8 cellular contexts compared by ENCODE assay signal in the genomic region with DNA sequence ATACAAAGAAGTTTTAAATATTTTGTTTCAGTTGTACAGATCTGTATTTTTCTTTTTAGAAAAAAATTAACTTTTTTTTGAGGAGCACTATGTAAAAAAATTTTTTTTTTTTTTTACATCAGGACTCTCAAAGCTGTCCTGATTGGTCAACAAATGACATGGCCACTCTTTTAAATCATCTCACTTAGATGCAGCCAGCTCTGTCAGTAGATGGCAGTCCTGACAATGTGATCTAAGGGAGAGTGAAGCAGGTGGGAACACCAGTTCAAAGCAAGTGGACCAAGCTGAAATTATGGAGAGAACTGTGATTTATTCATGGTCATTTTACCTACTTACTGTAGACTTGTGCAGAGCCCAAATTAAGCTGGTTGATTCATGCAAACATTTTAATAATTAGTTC.
DNase-seq lines count a peak whose midpoint lies in the region; ATAC-seq, FAIRE-seq and TF ChIP-seq lines count a peak whose summit lies in the region.

No MANE protein-coding gene starts in this region.

- DNase-seq in GF-D8 (lab: John Stamatoyannopoulos, UW), result peak; percentile 3
- peak; percentile 22 for DNase-seq in HFF-Myc (ENCODE audit: extremely low read depth, low read depth)
- peak; percentile 33 for DNase-seq in NCI-H1417 treated with DMSO at 0.1 percent for 48 hours (lab: John Stamatoyannopoulos, UW)
- peak; percentile 12 to 29 (median 19) for DNase-seq in K562 (ENCODE audit: extremely low read depth in 1 of 4, low spot score in 3 of 4)
- DNase-seq in neural crest cell (ENCODE audit: low read depth, low spot score), result no peak
- no peak for DNase-seq in kidney glomerular epithelial cell (lab: John Stamatoyannopoulos, UW)
- no peak for DNase-seq in putamen (ENCODE audit: low spot score)

- H3K4me1 ChIP-seq in K562 (replicated peaks in 1 of 2; ENCODE audit: control insufficient read depth in 2 of 2, insufficient read depth in 2 of 2, low read length in 2 of 2), result no peaks in the 10 kb centered on the region

- H3K4me3 Mint-ChIP-seq in neural crest cell, result no peak overlapping the region

- H2AFZ ChIP-seq in K562 (ENCODE audit: low read depth, low read length), result no peak overlapping the region

- H3K9me3 ChIP-seq in K562 (replicated peaks; ENCODE audit: control insufficient read depth, insufficient read depth, low read depth, low read length), result no peaks in the 10 kb centered on the region

- H3K27ac Mint-ChIP-seq in neural crest cell (ENCODE audit: unreplicated experiment), result no peak overlapping the region

- peak; percentile 36 to 50 for TF ChIP-seq RAD21 in K562 (CRISPR knock-in tag; conservative IDR thresholded peaks at IDR 0.05 in 1 of 2, IDR thresholded peaks at IDR 0.05 in 1 of 2)

- H3K79me2 ChIP-seq in K562 (ENCODE audit: control insufficient read depth, insufficient read depth, low read length), result no peaks in the 10 kb centered on the region

- in situ Hi-C loops in K562 (cut with MboI), result no loop called here

- POLR2A ChIA-PET in K562 (lab: Yijun Ruan, JAX), result no interaction called here

- TF ChIP-seq CTCF in 22Rv1 (IDR thresholded peaks at IDR 0.05) (peak; percentile 55), HFF-Myc (IDR thresholded peaks at IDR 0.05; ENCODE audit: low read depth, low read length, missing control alignments) (peak; percentile 30), K562 (IDR thresholded peaks at IDR 0.05 in 2 of 3, conservative IDR thresholded peaks at IDR 0.05 in 1 of 3; ENCODE audit: insufficient read depth in 2 of 3, low read depth in 1 of 3, low read length in 3 of 3) (peak in 1 of 3 experiments; percentile 26; a peak in 1 of 6 replicates), neural crest cell (conservative IDR thresholded peaks at IDR 0.05) (peak; percentile 53)

- H3K4me3 ChIP-seq in HFF-Myc (replicated peaks; ENCODE audit: low read depth, low read length) (no peak overlapping the region), K562 (no peak overlapping the region)

- TF ChIP-seq EP300 in K562 (IDR thresholded peaks at IDR 0.05; ENCODE audit: low read length), result no peak

- no peaks in the 10 kb centered on the region for H3K27me3 ChIP-seq in K562 (ENCODE audit: control insufficient read depth in 2 of 2, insufficient read depth in 2 of 2, low read length in 2 of 2)

- H3K36me3 Mint-ChIP-seq in neural crest cell (ENCODE audit: low read depth), result no peaks in the 10 kb centered on the region

- H3K27me3 Mint-ChIP-seq in neural crest cell (ENCODE audit: low read depth), result no peaks in the 10 kb centered on the region

- BruUV-seq in K562 (replicated peaks; lab: Mats Ljungman, UMichigan), result no TSS peak

- no peaks in the 10 kb centered on the region for H3K9me1 ChIP-seq in K562 (ENCODE audit: control insufficient read depth, insufficient read depth, low read length)

- intact Hi-C loops in K562 (cut with micrococcal nuclease), result no loop called here

- ATAC-seq in K562, result peak; percentile 75

- no peak for FAIRE-seq in K562 (lab: Jason Lieb, UNC)

- no peak for TF ChIP-seq POLR2A in K562 (conservative IDR thresholded peaks at IDR 0.05)

- CTCF ChIA-PET in K562 (lab: Yijun Ruan, JAX; ENCODE audit: low intra/inter-chr PET ratio), result no interaction called here

- H3K27ac ChIP-seq in 22Rv1 (no peak overlapping the region), K562 (ENCODE audit: extremely low read depth, low read depth, low read length) (no peak overlapping the region)

- H3K36me3 ChIP-seq in K562 (ENCODE audit: control insufficient read depth, insufficient read depth, low read length), result no peaks in the 10 kb centered on the region

- no peak overlapping the region for H3K4me2 ChIP-seq in K562 (ENCODE audit: insufficient read depth, low read length)

- no peaks in the 10 kb centered on the region for H3K4me1 Mint-ChIP-seq in neural crest cell

- H4K20me1 ChIP-seq in K562 (replicated peaks; ENCODE audit: control insufficient read depth, insufficient read depth, low read length), result no peaks in the 10 kb centered on the region

- peaks cover 12% of the 10 kb centered on the region for H3K9me3 Mint-ChIP-seq in neural crest cell

- no peak overlapping the region for H3K9ac ChIP-seq in K562 (ENCODE audit: insufficient read depth in 1 of 2, low read depth in 2 of 2, low read length in 2 of 2)

TF ChIP-seq in K562, 482 proteins besides CTCF, POLR2A, EP300 and RAD21:
- no peak for TF ChIP-seq ZFPM2 (CRISPR knock-in tag; IDR thresholded peaks at IDR 0.05)
- TF ChIP-seq PHF8 (IDR thresholded peaks at IDR 0.05; ENCODE audit: borderline replicate concordance, low read length), result no peak
- TF ChIP-seq SAFB (IDR thresholded peaks at IDR 0.05; ENCODE audit: borderline replicate concordance, low read depth, low read length), result no peak
- no peak for TF ChIP-seq MYC (IDR thresholded peaks at IDR 0.05; ENCODE audit: low read depth, low read length)
- TF ChIP-seq MYC (CRISPR knock-in tag; IDR thresholded peaks at IDR 0.05; ENCODE audit: borderline replicate concordance, low read depth), result no peak
- TF ChIP-seq GATAD2B (IDR thresholded peaks at IDR 0.05; ENCODE audit: borderline replicate concordance), result no peak

Comparison
In these comparisons a context has a peak if more than half of its experiments do, and no peak if none do; other contexts are left out.
1. DNase-seq: peak in GF-D8 (single experiment), HFF-Myc (single experiment), NCI-H1417 treated with DMSO at 0.1 percent for 48 hours (single experiment) and K562 (4 of 4); none in neural crest cell (single experiment), kidney glomerular epithelial cell (single experiment) and putamen (single experiment).